6 cellular contexts compared by ENCODE assay signal in the genomic region with DNA sequence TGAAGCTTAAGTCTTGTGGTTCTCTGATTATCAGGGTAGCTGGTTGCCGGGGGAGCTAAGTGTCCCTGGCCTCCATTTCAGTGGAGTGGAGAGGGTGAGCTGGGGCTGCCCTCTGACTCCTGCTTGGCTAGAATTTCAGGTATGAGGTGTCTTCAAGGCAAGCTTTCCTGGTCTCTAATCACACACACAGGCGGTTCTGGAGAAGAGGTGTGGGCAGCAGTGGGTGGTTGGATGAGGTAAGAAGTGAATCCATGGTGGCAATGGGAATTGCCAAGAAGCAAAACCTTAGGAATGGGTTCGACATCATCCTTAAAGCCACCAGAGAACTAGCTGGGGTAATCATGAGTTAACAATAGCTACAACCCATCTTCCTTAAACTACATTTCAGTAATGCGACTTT.
"Had no signal": no experiment of that assay in that cellular context is flagged by ENCODE, and none has a peak within 500 bp of the region (broad histone marks: within the 10 kb centered on the region; RNA-seq: fewer than 3 reads in every experiment).

No MANE protein-coding gene starts in this region.

- H3K9me3 Mint-ChIP-seq: GM23338 had no signal

- DNase-seq: IMR-90, KG1 had no signal

- H3K27ac Mint-ChIP-seq: GM23338 had no signal

- H3K4me3 ChIP-seq: GM23338, HAP-1, K562 had no signal

- H3K36me3 ChIP-seq: HAP-1 had no signal

- ATAC-seq: GM23338, HCT116, K562 had no signal

- H3K4me3 Mint-ChIP-seq: GM23338 had no signal

- H3K9me3 ChIP-seq: HAP-1 had no signal
